ENCODE assay signal across 18 cellular contexts in genomic region chr4:110628321-110629213, GRCh38. TPM values are rescaled to one million over a fixed set of nuclear protein-coding genes. Genes with fewer than 3 reads are reported as not detected.
DNase-seq lines count a peak whose midpoint lies in the region; ATAC-seq and TF ChIP-seq lines count a peak whose summit lies in the region.
"Had no signal": no experiment of that assay in that cellular context is flagged by ENCODE, and none has a peak within 500 bp of the region (broad histone marks: within the 10 kb centered on the region; RNA-seq: fewer than 3 reads in every experiment).

No MANE protein-coding gene starts in this region.

- H3K9me2 ChIP-seq in OCI-LY7 (ENCODE audit: insufficient read depth, low read length) = no peaks in the 10 kb centered on the region

- no peak overlapping the region for H3K4me2 ChIP-seq in OCI-LY7 (ENCODE audit: low read length)

- peaks cover 5% of the 10 kb centered on the region for H3K4me1 ChIP-seq in CD4-positive, alpha-beta memory T cell (ENCODE audit: insufficient read depth, low read length)
- H3K4me1 ChIP-seq in HUES6 (ENCODE audit: control insufficient read depth, insufficient read depth, low read length) (peaks cover 67% of the 10 kb centered on the region), OCI-LY7 (ENCODE audit: insufficient read depth, low read length, poor library complexity, severe bottlenecking) (peaks cover 3% of the 10 kb centered on the region)

- TF ChIP-seq CTCF in glutamatergic neuron (IDR thresholded peaks at IDR 0.05; ENCODE audit: partially characterized antibody, unreplicated experiment) = no peak
- TF ChIP-seq CTCF in nephron (IDR thresholded peaks at IDR 0.05; ENCODE audit: unreplicated experiment in 3 of 3) = no peak
- TF ChIP-seq CTCF in osteocyte (IDR thresholded peaks at IDR 0.05) = no peak
- no peak for TF ChIP-seq CTCF in OCI-LY7 (conservative IDR thresholded peaks at IDR 0.05; ENCODE audit: low read length)

- H3K4me3 Mint-ChIP-seq in CD4-positive, alpha-beta memory T cell = peak overlapping the region in 6 of 8 donors; percentile 1 to 61 (median 33)
- H3K4me3 Mint-ChIP-seq in glutamatergic neuron (ENCODE audit: unreplicated experiment) = peak overlapping the region; percentile 78
- H3K4me3 Mint-ChIP-seq in nephron = peak overlapping the region; percentile 85 to 87 (median 86)
- no peak overlapping the region for H3K4me3 Mint-ChIP-seq in osteocyte (ENCODE audit: unreplicated experiment)
- H3K4me3 Mint-ChIP-seq: activated CD4-positive, alpha-beta memory T cell treated with anti-CD3 and anti-CD28 coated beads, Interleukin-2, amount 10 ng/mL, durations not matched to agents 7 days and 5 days; dendritic cell treated with granulocyte-macrophage colony-stimulating factor and Interleukin-4, amounts not matched to agents 40 ng/mL and 50 ng/mL, for 4 days had no signal

- CTCF ChIA-PET in CD4-positive, alpha-beta memory T cell (lab: Charles Lee; ENCODE audit: partially characterized antibody) = no interaction called here
- CTCF ChIA-PET in OCI-LY7 (lab: Charles Lee; ENCODE audit: unreplicated experiment) = no interaction called here

- H3K4me3 ChIP-seq in CD4-positive, alpha-beta memory T cell (ENCODE audit: low read length in 2 of 2) = no peak overlapping the region
- peak overlapping the region; percentile 57 for H3K4me3 ChIP-seq in HUES6 (ENCODE audit: low read depth, low read length)
- no peak overlapping the region for H3K4me3 ChIP-seq in OCI-LY7 (ENCODE audit: low read depth, low read length, poor library complexity, severe bottlenecking)
- H3K4me3 ChIP-seq: esophagus muscularis mucosa, SK-N-MC had no signal

- H3K4me1 Mint-ChIP-seq in CD4-positive, alpha-beta memory T cell = peaks cover 8 to 30% (median 16%) of the 10 kb centered on the region in 4 donors
- H3K4me1 Mint-ChIP-seq in glutamatergic neuron (ENCODE audit: low read depth, unreplicated experiment) (peaks cover 20% of the 10 kb centered on the region), nephron (peaks cover 75% of the 10 kb centered on the region), osteocyte (ENCODE audit: unreplicated experiment) (peaks cover 24% of the 10 kb centered on the region)

- H3K36me3 Mint-ChIP-seq in CD4-positive, alpha-beta memory T cell = peaks cover 0 to 7% of the 10 kb centered on the region in 2 donors
- H3K36me3 Mint-ChIP-seq in glutamatergic neuron (ENCODE audit: unreplicated experiment) (no peaks in the 10 kb centered on the region), nephron (ENCODE audit: low read depth) (peaks cover 9% of the 10 kb centered on the region), osteocyte (ENCODE audit: unreplicated experiment) (peaks cover 2% of the 10 kb centered on the region)

- no peak overlapping the region for H2AFZ ChIP-seq in OCI-LY7 (ENCODE audit: low read length)

- no peaks in the 10 kb centered on the region for H3K36me3 ChIP-seq in CD4-positive, alpha-beta memory T cell (ENCODE audit: insufficient read depth, low read length)
- H3K36me3 ChIP-seq in HUES6 (ENCODE audit: control insufficient read depth, insufficient read depth, low read length) (no peaks in the 10 kb centered on the region), OCI-LY7 (ENCODE audit: insufficient read depth, low read length) (no peaks in the 10 kb centered on the region)
- H3K36me3 ChIP-seq: esophagus muscularis mucosa had no signal

- POLR2A ChIA-PET in CD4-positive, alpha-beta memory T cell (lab: Charles Lee; ENCODE audit: partially characterized antibody) = no interaction called here
- POLR2A ChIA-PET in OCI-LY7 (lab: Charles Lee) = no interaction called here

- peak overlapping the region in 3 of 7 donors; percentile 12 to 80 (median 53) for H3K27ac Mint-ChIP-seq in CD4-positive, alpha-beta memory T cell
- no peak overlapping the region for H3K27ac Mint-ChIP-seq in glutamatergic neuron (ENCODE audit: unreplicated experiment)
- H3K27ac Mint-ChIP-seq in nephron = peak overlapping the region; percentile 33 to 88 (median 86)
- no peak overlapping the region for H3K27ac Mint-ChIP-seq in osteocyte (ENCODE audit: unreplicated experiment)
- H3K27ac Mint-ChIP-seq: activated CD4-positive, alpha-beta memory T cell treated with anti-CD3 and anti-CD28 coated beads, Interleukin-2, amount 10 ng/mL, durations not matched to agents 7 days and 5 days; dendritic cell treated with granulocyte-macrophage colony-stimulating factor and Interleukin-4, amounts not matched to agents 40 ng/mL and 50 ng/mL, for 4 days had no signal

- ATAC-seq in GM19035 (IDR thresholded peaks at IDR 0.05; ENCODE audit: unreplicated experiment) (no peak), HG03175 (IDR thresholded peaks at IDR 0.05; ENCODE audit: unreplicated experiment) (no peak)
- ATAC-seq: left colon, PC-3 had no signal

- no TSS peak for BruUV-seq in OCI-LY7 (replicated peaks; lab: Mats Ljungman, UMichigan)

- H3K9ac ChIP-seq in HUES6 (ENCODE audit: low read length) = peak overlapping the region; percentile 60

- no peaks in the 10 kb centered on the region for H4K20me1 ChIP-seq in OCI-LY7 (ENCODE audit: insufficient read depth, low read length)

- H3K79me2 ChIP-seq in OCI-LY7 (ENCODE audit: insufficient read depth, low read depth, low read length) = no peaks in the 10 kb centered on the region

- no peaks in the 10 kb centered on the region for H3K9me3 ChIP-seq in CD4-positive, alpha-beta memory T cell (ENCODE audit: control insufficient read depth in 1 of 2, low read length in 2 of 2)
- H3K9me3 ChIP-seq in HUES6 (ENCODE audit: control insufficient read depth, insufficient read depth, low read depth, low read length) = no peaks in the 10 kb centered on the region
- H3K9me3 ChIP-seq in OCI-LY7 (ENCODE audit: low read length) = no peaks in the 10 kb centered on the region
- H3K9me3 ChIP-seq: esophagus muscularis mucosa had no signal

- H3K27me3 ChIP-seq in CD4-positive, alpha-beta memory T cell (ENCODE audit: insufficient read depth, low read length) = peaks cover 80% of the 10 kb centered on the region
- peaks cover 100% of the 10 kb centered on the region for H3K27me3 ChIP-seq in HUES6 (ENCODE audit: control insufficient read depth, insufficient read depth, low read length)

- no peak overlapping the region for H3K27ac ChIP-seq in CD4-positive, alpha-beta memory T cell (ENCODE audit: low read depth, low read length)
- H3K27ac ChIP-seq in HUES6 (ENCODE audit: low read depth, low read length) (no peak overlapping the region), OCI-LY7 (ENCODE audit: low read depth, low read length, poor library complexity, severe bottlenecking) (no peak overlapping the region)
- H3K27ac ChIP-seq: esophagus muscularis mucosa, SK-N-MC had no signal

- no peak for DNase-seq in CD4-positive, alpha-beta memory T cell
- DNase-seq in glutamatergic neuron = no peak
- no peak for DNase-seq in osteocyte (ENCODE audit: extremely low spot score, unreplicated experiment)
- DNase-seq in OCI-LY7 (ENCODE audit: low spot score) = no peak
- DNase-seq: activated CD4-positive, alpha-beta memory T cell treated with anti-CD3 and anti-CD28 coated beads, Interleukin-2, amount 10 ng/mL, durations not matched to agents 7 days and 5 days; AML-193; head of caudate nucleus; Kasumi-1; left colon; NCI-H1694 treated with DMSO at 0.1 percent for 48 hours; PC-3 had no signal

- peaks cover 67 to 75% of the 10 kb centered on the region in 2 donors for H3K27me3 Mint-ChIP-seq in CD4-positive, alpha-beta memory T cell
- H3K27me3 Mint-ChIP-seq in glutamatergic neuron (ENCODE audit: unreplicated experiment) (peaks cover 42% of the 10 kb centered on the region), nephron (ENCODE audit: low read depth) (peaks cover 99% of the 10 kb centered on the region), osteocyte (ENCODE audit: unreplicated experiment) (peaks cover 97% of the 10 kb centered on the region)

- intact Hi-C loops in CD4-positive, alpha-beta memory T cell (cut with micrococcal nuclease) = no loop called here
- intact Hi-C loops in OCI-LY7 (cut with micrococcal nuclease; ENCODE audit: unreplicated experiment) = no loop called here

- peaks cover 6 to 54% (median 39%) of the 10 kb centered on the region in 8 donors for H3K9me3 Mint-ChIP-seq in CD4-positive, alpha-beta memory T cell
- H3K9me3 Mint-ChIP-seq in glutamatergic neuron (ENCODE audit: unreplicated experiment) = peaks cover 18% of the 10 kb centered on the region
- no peaks in the 10 kb centered on the region for H3K9me3 Mint-ChIP-seq in nephron
- no peaks in the 10 kb centered on the region for H3K9me3 Mint-ChIP-seq in osteocyte (ENCODE audit: unreplicated experiment)
- H3K9me3 Mint-ChIP-seq: activated CD4-positive, alpha-beta memory T cell treated with anti-CD3 and anti-CD28 coated beads, Interleukin-2, amount 10 ng/mL, durations not matched to agents 7 days and 5 days; dendritic cell treated with granulocyte-macrophage colony-stimulating factor and Interleukin-4, amounts not matched to agents 40 ng/mL and 50 ng/mL, for 4 days had no signal

RNA-seq across cellular contexts. Expression of gene PITX2, which starts 5.7 kb away (rescaled TPM):
- not detected for total RNA-seq in CD4-positive, alpha-beta memory T cell
- polyA plus RNA-seq in CD4-positive, alpha-beta memory T cell = not detected
- 1.3 TPM for total RNA-seq in glutamatergic neuron (ENCODE audit: unreplicated experiment)
- not detected in 2 replicates for total RNA-seq in osteocyte
- total RNA-seq in OCI-LY7 (2014; rRNA removed; shearing (Covaris generic)) = 3.3 and 4.4 TPM in 2 replicates
- 6.5 and 7.9 TPM in 2 replicates for total RNA-seq in OCI-LY7 (2022)

Comparison
In these comparisons a context has a peak if more than half of its experiments do, and no peak if none do; other contexts are left out.
1. H3K27ac Mint-ChIP-seq: peak in nephron (3 of 3); none in glutamatergic neuron (single experiment) and osteocyte (single experiment).